ENCODE assay signal across 14 cellular contexts in the genomic region with DNA sequence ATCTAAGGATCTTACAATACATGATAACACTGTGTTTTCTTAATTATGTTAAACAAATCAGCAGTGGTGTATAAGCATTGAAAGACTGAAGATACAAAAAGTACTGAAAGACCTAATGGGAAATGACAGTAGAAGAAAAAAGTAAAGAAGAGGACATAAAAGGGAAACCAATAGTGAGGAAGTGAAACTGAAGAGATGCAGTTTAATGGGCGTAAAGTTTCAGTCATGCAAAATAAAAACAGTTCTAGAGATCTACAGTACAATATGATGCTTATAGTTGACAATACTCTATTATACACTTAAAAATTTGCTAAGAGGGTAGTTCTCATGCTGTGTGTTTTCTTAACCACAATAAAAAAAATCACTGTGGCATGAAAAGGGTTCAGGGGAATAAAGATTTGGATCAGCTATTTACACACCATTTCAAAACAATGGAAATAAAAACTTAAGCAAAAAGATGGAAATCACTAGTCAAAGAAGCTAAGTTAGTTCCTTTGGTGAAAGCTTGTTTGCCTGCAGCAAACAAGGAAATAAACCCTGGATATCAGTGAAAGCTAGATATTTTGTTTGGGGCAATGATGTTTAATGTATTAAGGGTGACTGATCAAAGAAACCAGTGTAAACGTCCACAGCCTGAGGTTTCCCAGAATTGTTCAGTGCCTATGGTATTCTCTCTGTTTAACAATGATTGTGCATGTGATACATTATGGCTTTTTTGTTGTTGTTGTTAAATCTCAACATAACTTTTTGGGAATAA.
DNase-seq lines count a peak whose midpoint lies in the region; ATAC-seq, FAIRE-seq and TF ChIP-seq lines count a peak whose summit lies in the region.
"Had no signal": no experiment of that assay in that cellular context is flagged by ENCODE, and none has a peak within 500 bp of the region (broad histone marks: within the 10 kb centered on the region; RNA-seq: fewer than 3 reads in every experiment).

No MANE protein-coding gene starts in this region.

- no peaks in the 10 kb centered on the region for H3F3A ChIP-seq in PC-9 (ENCODE audit: insufficient read depth, low read depth)

- BruUV-seq in PC-9 (replicated peaks; lab: Mats Ljungman, UMichigan): no TSS peak

- no peaks in the 10 kb centered on the region for H4K20me1 ChIP-seq in PC-9 (ENCODE audit: insufficient read depth)

- peaks cover 1% of the 10 kb centered on the region; the same call in 1 of the 2 replicates for H3K4me1 ChIP-seq in PC-9 (replicated peaks; ENCODE audit: insufficient read depth)
- no peaks in the 10 kb centered on the region for H3K4me1 ChIP-seq in sigmoid colon
- H3K4me1 ChIP-seq: HAP-1 had no signal

- H3K27me3 ChIP-seq in PC-9 (ENCODE audit: insufficient read depth, low read depth) (no peaks in the 10 kb centered on the region), sigmoid colon (no peaks in the 10 kb centered on the region)
- H3K27me3 ChIP-seq: neutrophil had no signal

- no peak for TF ChIP-seq POLR2A in sigmoid colon (IDR thresholded peaks at IDR 0.05)

- WGBS in sigmoid colon, 2 donors: 23 to 27% methylated on average over 2 of the region's 2 CpGs

- H3K9me2 ChIP-seq in PC-9 (ENCODE audit: insufficient read depth): no peaks in the 10 kb centered on the region

- TF ChIP-seq CTCF in PC-9 (conservative IDR thresholded peaks at IDR 0.05) (no peak), sigmoid colon (IDR thresholded peaks at IDR 0.05) (no peak)

- H3K4me3 ChIP-seq in PC-9 (no peak overlapping the region), sigmoid colon (no peak overlapping the region)
- H3K4me3 ChIP-seq: HAP-1 had no signal

- POLR2A ChIA-PET in PC-9 (lab: Charles Lee; ENCODE audit: unreplicated experiment): no interaction called here

- CTCF ChIA-PET in PC-9 (lab: Charles Lee): no interaction called here

- ATAC-seq in GM21423 (IDR thresholded peaks at IDR 0.05; ENCODE audit: unreplicated experiment) (peak; percentile 95), HG03103 (IDR thresholded peaks at IDR 0.05; ENCODE audit: low read depth, unreplicated experiment) (peak; percentile 98)

- no peak overlapping the region for H3K4me2 ChIP-seq in PC-9

- H3K36me3 ChIP-seq in PC-9 (ENCODE audit: low read depth): no peaks in the 10 kb centered on the region
- H3K36me3 ChIP-seq in sigmoid colon: no peaks in the 10 kb centered on the region
- H3K36me3 ChIP-seq: HAP-1, neutrophil had no signal

- peak; percentile 84 for FAIRE-seq in GM18507 (lab: Jason Lieb, UNC)

- H3K9me3 ChIP-seq in PC-9 (ENCODE audit: insufficient read depth, low read depth) (no peaks in the 10 kb centered on the region; the same call in 1 of the 2 replicates), sigmoid colon (no peaks in the 10 kb centered on the region)
- H3K9me3 ChIP-seq: HAP-1, neutrophil had no signal

- intact Hi-C loops in PC-9 (cut with micrococcal nuclease; ENCODE audit: unreplicated experiment): no loop called here
- intact Hi-C loops in sigmoid colon (cut with DNase I): no loop called here

- peak overlapping the region; percentile 11; the same call in 1 of the 2 replicates for H2AFZ ChIP-seq in PC-9

- no peaks in the 10 kb centered on the region for H3K79me2 ChIP-seq in PC-9 (ENCODE audit: low read depth)

- TF ChIP-seq EP300 in sigmoid colon (IDR thresholded peaks at IDR 0.05): no peak

- no peak overlapping the region for H3K27ac ChIP-seq in PC-9
- no peak overlapping the region for H3K27ac ChIP-seq in sigmoid colon
- H3K27ac ChIP-seq: neutrophil had no signal

- DNase-seq in GM18507 (ENCODE audit: extremely low spot score, insufficient read length, low read depth): peak; percentile 7
- DNase-seq in PC-9: no peak
- no peak for DNase-seq in OCI-M2 (lab: John Stamatoyannopoulos, UW; ENCODE audit: unreplicated experiment)
- no peak for DNase-seq in NCI-H2227 treated with DMSO at 0.1 percent for 48 hours (lab: John Stamatoyannopoulos, UW)
- no peak for DNase-seq in stimulated activated naive CD4-positive, alpha-beta T cell (lab: John Stamatoyannopoulos, UW)
- no peak for DNase-seq in sigmoid colon
- DNase-seq: activated gamma-delta T cell, COR-L47, cortex of kidney, NCI-H2081 had no signal
